In the genomic region with DNA sequence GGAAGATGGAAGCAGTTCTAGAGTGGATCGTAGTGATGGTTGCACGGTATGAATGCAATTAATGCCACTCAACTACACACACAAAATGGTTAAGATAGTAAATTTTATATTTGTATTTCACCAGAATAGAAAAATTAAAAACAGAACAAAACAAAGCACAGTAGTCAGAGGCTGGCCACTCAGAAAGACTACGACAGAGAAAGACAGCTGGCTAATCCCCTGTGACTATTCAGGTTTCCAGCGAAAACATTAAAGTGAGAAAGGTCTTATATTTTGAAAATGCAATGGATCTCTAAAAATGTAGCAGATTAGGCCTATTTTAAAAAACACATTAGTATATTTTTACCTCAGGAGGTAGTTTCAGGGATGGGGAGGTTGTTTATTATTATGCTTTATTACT, we compare ENCODE assay signal across 3 cellular contexts.
TF ChIP-seq lines count a peak whose summit lies in the region.

No MANE protein-coding gene starts in this region.

TF ChIP-seq in SK-N-SH, 30 proteins besides CTCF, POLR2A, EP300 and RAD21 (continued from another document):
- TF ChIP-seq POLR2AphosphoS5 (IDR thresholded peaks at IDR 0.05; ENCODE audit: low read depth, low read length) (no peak), MXI1 (IDR thresholded peaks at IDR 0.05; ENCODE audit: low read depth, low read length) (no peak)

TF ChIP-seq in SK-N-SH treated with all-trans-retinoic acid at 6 μM for 48 hours, 23 proteins besides CTCF, POLR2A, EP300 and RAD21 (continued from another document):
- TF ChIP-seq, protein P1, sequence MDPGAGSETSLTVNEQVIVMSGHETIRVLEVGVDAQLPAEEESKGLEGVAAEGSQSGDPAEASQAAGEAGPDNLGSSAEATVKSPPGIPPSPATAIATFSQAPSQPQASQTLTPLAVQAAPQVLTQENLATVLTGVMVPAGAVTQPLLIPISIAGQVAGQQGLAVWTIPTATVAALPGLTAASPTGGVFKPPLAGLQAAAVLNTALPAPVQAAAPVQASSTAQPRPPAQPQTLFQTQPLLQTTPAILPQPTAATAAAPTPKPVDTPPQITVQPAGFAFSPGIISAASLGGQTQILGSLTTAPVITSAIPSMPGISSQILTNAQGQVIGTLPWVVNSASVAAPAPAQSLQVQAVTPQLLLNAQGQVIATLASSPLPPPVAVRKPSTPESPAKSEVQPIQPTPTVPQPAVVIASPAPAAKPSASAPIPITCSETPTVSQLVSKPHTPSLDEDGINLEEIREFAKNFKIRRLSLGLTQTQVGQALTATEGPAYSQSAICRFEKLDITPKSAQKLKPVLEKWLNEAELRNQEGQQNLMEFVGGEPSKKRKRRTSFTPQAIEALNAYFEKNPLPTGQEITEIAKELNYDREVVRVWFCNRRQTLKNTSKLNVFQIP (CRISPR knock-in tag; IDR thresholded peaks at IDR 0.05; ENCODE audit: borderline replicate concordance, low read depth) = no peak
- no peak for TF ChIP-seq OSR1 (CRISPR knock-in tag; IDR thresholded peaks at IDR 0.05)

TF ChIP-seq in GM23338, 12 proteins besides CTCF, POLR2A, EP300 and RAD21 (continued from another document):
- TF ChIP-seq, protein P2, sequence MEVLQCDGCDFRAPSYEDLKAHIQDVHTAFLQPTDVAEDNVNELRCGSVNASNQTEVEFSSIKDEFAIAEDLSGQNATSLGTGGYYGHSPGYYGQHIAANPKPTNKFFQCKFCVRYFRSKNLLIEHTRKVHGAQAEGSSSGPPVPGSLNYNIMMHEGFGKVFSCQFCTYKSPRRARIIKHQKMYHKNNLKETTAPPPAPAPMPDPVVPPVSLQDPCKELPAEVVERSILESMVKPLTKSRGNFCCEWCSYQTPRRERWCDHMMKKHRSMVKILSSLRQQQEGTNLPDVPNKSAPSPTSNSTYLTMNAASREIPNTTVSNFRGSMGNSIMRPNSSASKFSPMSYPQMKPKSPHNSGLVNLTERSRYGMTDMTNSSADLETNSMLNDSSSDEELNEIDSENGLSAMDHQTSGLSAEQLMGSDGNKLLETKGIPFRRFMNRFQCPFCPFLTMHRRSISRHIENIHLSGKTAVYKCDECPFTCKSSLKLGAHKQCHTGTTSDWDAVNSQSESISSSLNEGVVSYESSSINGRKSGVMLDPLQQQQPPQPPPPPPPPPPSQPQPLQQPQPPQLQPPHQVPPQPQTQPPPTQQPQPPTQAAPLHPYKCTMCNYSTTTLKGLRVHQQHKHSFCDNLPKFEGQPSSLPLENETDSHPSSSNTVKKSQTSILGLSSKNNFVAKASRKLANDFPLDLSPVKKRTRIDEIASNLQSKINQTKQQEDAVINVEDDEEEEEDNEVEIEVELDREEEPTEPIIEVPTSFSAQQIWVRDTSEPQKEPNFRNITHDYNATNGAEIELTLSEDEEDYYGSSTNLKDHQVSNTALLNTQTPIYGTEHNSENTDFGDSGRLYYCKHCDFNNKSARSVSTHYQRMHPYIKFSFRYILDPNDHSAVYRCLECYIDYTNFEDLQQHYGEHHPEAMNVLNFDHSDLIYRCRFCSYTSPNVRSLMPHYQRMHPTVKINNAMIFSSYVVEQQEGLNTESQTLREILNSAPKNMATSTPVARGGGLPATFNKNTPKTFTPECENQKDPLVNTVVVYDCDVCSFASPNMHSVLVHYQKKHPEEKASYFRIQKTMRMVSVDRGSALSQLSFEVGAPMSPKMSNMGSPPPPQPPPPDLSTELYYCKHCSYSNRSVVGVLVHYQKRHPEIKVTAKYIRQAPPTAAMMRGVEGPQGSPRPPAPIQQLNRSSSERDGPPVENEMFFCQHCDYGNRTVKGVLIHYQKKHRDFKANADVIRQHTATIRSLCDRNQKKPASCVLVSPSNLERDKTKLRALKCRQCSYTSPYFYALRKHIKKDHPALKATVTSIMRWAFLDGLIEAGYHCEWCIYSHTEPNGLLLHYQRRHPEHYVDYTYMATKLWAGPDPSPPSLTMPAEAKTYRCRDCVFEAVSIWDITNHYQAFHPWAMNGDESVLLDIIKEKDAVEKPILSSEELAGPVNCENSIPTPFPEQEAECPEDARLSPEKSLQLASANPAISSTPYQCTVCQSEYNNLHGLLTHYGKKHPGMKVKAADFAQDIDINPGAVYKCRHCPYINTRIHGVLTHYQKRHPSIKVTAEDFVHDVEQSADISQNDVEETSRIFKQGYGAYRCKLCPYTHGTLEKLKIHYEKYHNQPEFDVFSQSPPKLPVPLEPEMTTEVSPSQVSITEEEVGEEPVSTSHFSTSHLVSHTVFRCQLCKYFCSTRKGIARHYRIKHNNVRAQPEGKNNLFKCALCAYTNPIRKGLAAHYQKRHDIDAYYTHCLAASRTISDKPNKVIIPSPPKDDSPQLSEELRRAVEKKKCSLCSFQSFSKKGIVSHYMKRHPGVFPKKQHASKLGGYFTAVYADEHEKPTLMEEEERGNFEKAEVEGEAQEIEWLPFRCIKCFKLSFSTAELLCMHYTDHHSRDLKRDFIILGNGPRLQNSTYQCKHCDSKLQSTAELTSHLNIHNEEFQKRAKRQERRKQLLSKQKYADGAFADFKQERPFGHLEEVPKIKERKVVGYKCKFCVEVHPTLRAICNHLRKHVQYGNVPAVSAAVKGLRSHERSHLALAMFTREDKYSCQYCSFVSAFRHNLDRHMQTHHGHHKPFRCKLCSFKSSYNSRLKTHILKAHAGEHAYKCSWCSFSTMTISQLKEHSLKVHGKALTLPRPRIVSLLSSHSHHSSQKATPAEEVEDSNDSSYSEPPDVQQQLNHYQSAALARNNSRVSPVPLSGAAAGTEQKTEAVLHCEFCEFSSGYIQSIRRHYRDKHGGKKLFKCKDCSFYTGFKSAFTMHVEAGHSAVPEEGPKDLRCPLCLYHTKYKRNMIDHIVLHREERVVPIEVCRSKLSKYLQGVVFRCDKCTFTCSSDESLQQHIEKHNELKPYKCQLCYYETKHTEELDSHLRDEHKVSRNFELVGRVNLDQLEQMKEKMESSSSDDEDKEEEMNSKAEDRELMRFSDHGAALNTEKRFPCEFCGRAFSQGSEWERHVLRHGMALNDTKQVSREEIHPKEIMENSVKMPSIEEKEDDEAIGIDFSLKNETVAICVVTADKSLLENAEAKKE (CRISPR knock-in tag; IDR thresholded peaks at IDR 0.05) = no peak
- TF ChIP-seq, protein P3, sequence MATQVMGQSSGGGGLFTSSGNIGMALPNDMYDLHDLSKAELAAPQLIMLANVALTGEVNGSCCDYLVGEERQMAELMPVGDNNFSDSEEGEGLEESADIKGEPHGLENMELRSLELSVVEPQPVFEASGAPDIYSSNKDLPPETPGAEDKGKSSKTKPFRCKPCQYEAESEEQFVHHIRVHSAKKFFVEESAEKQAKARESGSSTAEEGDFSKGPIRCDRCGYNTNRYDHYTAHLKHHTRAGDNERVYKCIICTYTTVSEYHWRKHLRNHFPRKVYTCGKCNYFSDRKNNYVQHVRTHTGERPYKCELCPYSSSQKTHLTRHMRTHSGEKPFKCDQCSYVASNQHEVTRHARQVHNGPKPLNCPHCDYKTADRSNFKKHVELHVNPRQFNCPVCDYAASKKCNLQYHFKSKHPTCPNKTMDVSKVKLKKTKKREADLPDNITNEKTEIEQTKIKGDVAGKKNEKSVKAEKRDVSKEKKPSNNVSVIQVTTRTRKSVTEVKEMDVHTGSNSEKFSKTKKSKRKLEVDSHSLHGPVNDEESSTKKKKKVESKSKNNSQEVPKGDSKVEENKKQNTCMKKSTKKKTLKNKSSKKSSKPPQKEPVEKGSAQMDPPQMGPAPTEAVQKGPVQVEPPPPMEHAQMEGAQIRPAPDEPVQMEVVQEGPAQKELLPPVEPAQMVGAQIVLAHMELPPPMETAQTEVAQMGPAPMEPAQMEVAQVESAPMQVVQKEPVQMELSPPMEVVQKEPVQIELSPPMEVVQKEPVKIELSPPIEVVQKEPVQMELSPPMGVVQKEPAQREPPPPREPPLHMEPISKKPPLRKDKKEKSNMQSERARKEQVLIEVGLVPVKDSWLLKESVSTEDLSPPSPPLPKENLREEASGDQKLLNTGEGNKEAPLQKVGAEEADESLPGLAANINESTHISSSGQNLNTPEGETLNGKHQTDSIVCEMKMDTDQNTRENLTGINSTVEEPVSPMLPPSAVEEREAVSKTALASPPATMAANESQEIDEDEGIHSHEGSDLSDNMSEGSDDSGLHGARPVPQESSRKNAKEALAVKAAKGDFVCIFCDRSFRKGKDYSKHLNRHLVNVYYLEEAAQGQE (IDR thresholded peaks at IDR 0.05; ENCODE audit: unreplicated experiment) = no peak
